In genomic region chr9:21848615-21849014, GRCh38 we compare ENCODE assay signal across 31 cellular contexts.
"Had no signal": no experiment of that assay in that cellular context is flagged by ENCODE, and none has a peak within 500 bp of the region (broad histone marks: within the 10 kb centered on the region; RNA-seq: fewer than 3 reads in every experiment).

No MANE protein-coding gene starts in this region.

- ATAC-seq: activated naive CD4-positive, alpha-beta T cell treated with anti-CD3 and anti-CD28 coated beads, Interleukin-2, amount 50 U/mL, for 72 hours; activated naive CD8-positive, alpha-beta T cell treated with anti-CD3 and anti-CD28 coated beads, Interleukin-2, amount 50 U/mL, for 24 hours; activated T-cell treated with anti-CD3 and anti-CD28 coated beads, Interleukin-2, amount 50 U/mL, for 4 hours; activated T-cell treated with anti-CD3 and anti-CD28 coated beads, Interleukin-2, amount 50 U/mL, for 72 hours; activated T-helper 17 cell treated with anti-CD3 and anti-CD28 coated beads, Interleukin-2, amount 50 U/mL, for 72 hours; body of pancreas had no signal

- H3K27me3 ChIP-seq: adrenal gland, ascending aorta, body of pancreas, brain microvascular endothelial cell, breast epithelium, cardiac muscle cell had no signal

- H3K9me3 ChIP-seq: adrenal gland, body of pancreas had no signal

- H3K27ac ChIP-seq: adrenal gland, ascending aorta, body of pancreas, brain microvascular endothelial cell, breast epithelium, cardiac muscle cell had no signal

- H3K4me1 ChIP-seq: adrenal gland, ascending aorta, breast epithelium had no signal

- DNase-seq: activated effector memory CD4-positive, alpha-beta T cell treated with anti-CD3 and anti-CD28 coated beads, Interleukin-2, amount 50 U/mL, for 16 hours; activated effector memory CD4-positive, alpha-beta T cell treated with Interleukin-2 at 50 U/mL for 16 hours; activated gamma-delta T cell; activated gamma-delta T cell treated with Interleukin-2 at 50 U/mL for 16 hours; activated naive CD4-positive, alpha-beta T cell; activated naive CD4-positive, alpha-beta T cell treated with anti-CD3 and anti-CD28 coated beads for 36 hours; activated naive CD4-positive, alpha-beta T cell treated with anti-CD3 and anti-CD28 coated beads, Interleukin-2, amount 10 ng/mL, durations not matched to agents 7 days and 5 days; activated naive CD4-positive, alpha-beta T cell treated with anti-CD3 and anti-CD28 coated beads, Interleukin-2, amount 50 U/mL, for 16 hours; activated naive CD4-positive, alpha-beta T cell treated with Interleukin-2 at 50 U/mL for 16 hours; activated naive CD8-positive, alpha-beta T cell treated with anti-CD3 and anti-CD28 coated beads for 36 hours; activated naive CD8-positive, alpha-beta T cell treated with anti-CD3 and anti-CD28 coated beads, Interleukin-2, amount 10 ng/mL, durations not matched to agents 7 days and 5 days; activated naive CD8-positive, alpha-beta T cell treated with anti-CD3 and anti-CD28 coated beads, Interleukin-2, amount 50 U/mL, for 24 hours; activated T-cell treated with anti-CD3 and anti-CD28 coated beads, Interleukin-2, amount 50 U/mL, for 24 hours; activated T-cell treated with anti-CD3 and anti-CD28 coated beads, Interleukin-2, amount 50 U/mL, for 4 hours; activated T-cell treated with anti-CD3 and anti-CD28 coated beads, Interleukin-2, amount 50 U/mL, for 48 hours; activated T-cell treated with anti-CD3 and anti-CD28 coated beads, Interleukin-2, amount 50 U/mL, for 72 hours; adrenal gland; amniotic stem cell; amygdala; anterior cingulate cortex; aorta; body of pancreas; brain microvascular endothelial cell; caudate nucleus; central memory CD4-positive, alpha-beta T cell; cerebellar nuclear complex had no signal

- H3K36me3 ChIP-seq: adrenal gland, breast epithelium, cardiac muscle cell had no signal

- H3K4me3 ChIP-seq: adrenal gland, ascending aorta, body of pancreas, breast epithelium, cardiac muscle cell had no signal
